Comparison of ENCODE assay signal across 28 cellular contexts in genomic region chr15:47429376-47429775, GRCh38.
"Had no signal": no experiment of that assay in that cellular context is flagged by ENCODE, and none has a peak within 500 bp of the region (broad histone marks: within the 10 kb centered on the region; RNA-seq: fewer than 3 reads in every experiment).

No MANE protein-coding gene starts in this region.

- DNase-seq: cerebellar nuclear complex; dorsolateral prefrontal cortex; effector CD4-positive, alpha-beta T cell; foreskin melanocyte; glutamatergic neuron; heart right ventricle; hypothalamus; immature natural killer cell; left ventricle myocardium superior; natural killer cell; occipital lobe; ovary; posterior cingulate gyrus; psoas muscle; right cardiac atrium; sigmoid colon; stimulated activated CD4-positive, alpha-beta T cell treated with anti-CD3 and anti-CD28 coated beads, Interleukin-15, amount 100 ng/mL, for 24 hours; stimulated activated CD4-positive, alpha-beta T cell treated with anti-CD3 and anti-CD28 coated beads, Interleukin-2, amount 100 ng/mL, for 48 hours; stimulated activated CD8-positive, alpha-beta memory T cell treated with anti-CD3 and anti-CD28 coated beads, Interleukin-4, amount 100 ng/mL, for 48 hours; stimulated activated naive CD4-positive, alpha-beta T cell; stimulated activated naive CD8-positive, alpha-beta T cell treated with anti-CD3 and anti-CD28 coated beads, Interleukin-15, amount 100 ng/mL, for 72 hours; transverse colon had no signal

- H3K27ac Mint-ChIP-seq: immature natural killer cell; memory B cell; natural killer cell; stimulated activated naive CD8-positive, alpha-beta T cell treated with anti-CD3 and anti-CD28 coated beads, Interleukin-15, amount 100 ng/mL, for 72 hours had no signal

- H3K9me3 Mint-ChIP-seq: memory B cell had no signal

- H3K4me3 ChIP-seq: dorsolateral prefrontal cortex, heart right ventricle, lung, ovary, psoas muscle, sigmoid colon, skin epidermis, suprapubic skin, transverse colon had no signal

- H3K36me3 ChIP-seq: heart right ventricle, ovary, sigmoid colon, suprapubic skin, transverse colon had no signal

- H3K27me3 Mint-ChIP-seq: memory B cell had no signal

- H3K27ac ChIP-seq: dorsolateral prefrontal cortex, heart right ventricle, ovary, psoas muscle, sigmoid colon, skin epidermis, suprapubic skin, transverse colon had no signal

- H3K27me3 ChIP-seq: dorsolateral prefrontal cortex, heart right ventricle, ovary, sigmoid colon, suprapubic skin, transverse colon had no signal

- H3K36me3 Mint-ChIP-seq: memory B cell, natural killer cell had no signal

- ATAC-seq: heart right ventricle; left ventricle myocardium superior; natural killer cell; psoas muscle; right cardiac atrium; stimulated activated naive CD8-positive, alpha-beta T cell treated with anti-CD3 and anti-CD28 coated beads, Interleukin-15, amount 100 ng/mL, for 72 hours had no signal

- H3K4me3 Mint-ChIP-seq: immature natural killer cell; memory B cell; natural killer cell; stimulated activated naive CD8-positive, alpha-beta T cell treated with anti-CD3 and anti-CD28 coated beads, Interleukin-15, amount 100 ng/mL, for 72 hours had no signal

- FAIRE-seq: colon, keratinocyte had no signal

- H3K9me3 ChIP-seq: heart right ventricle, ovary, psoas muscle, suprapubic skin, transverse colon had no signal

- H3K4me1 ChIP-seq: psoas muscle, suprapubic skin, transverse colon had no signal

- H3K4me1 Mint-ChIP-seq: immature natural killer cell; memory B cell; natural killer cell; stimulated activated naive CD8-positive, alpha-beta T cell treated with anti-CD3 and anti-CD28 coated beads, Interleukin-15, amount 100 ng/mL, for 72 hours had no signal
